In the genomic region with DNA sequence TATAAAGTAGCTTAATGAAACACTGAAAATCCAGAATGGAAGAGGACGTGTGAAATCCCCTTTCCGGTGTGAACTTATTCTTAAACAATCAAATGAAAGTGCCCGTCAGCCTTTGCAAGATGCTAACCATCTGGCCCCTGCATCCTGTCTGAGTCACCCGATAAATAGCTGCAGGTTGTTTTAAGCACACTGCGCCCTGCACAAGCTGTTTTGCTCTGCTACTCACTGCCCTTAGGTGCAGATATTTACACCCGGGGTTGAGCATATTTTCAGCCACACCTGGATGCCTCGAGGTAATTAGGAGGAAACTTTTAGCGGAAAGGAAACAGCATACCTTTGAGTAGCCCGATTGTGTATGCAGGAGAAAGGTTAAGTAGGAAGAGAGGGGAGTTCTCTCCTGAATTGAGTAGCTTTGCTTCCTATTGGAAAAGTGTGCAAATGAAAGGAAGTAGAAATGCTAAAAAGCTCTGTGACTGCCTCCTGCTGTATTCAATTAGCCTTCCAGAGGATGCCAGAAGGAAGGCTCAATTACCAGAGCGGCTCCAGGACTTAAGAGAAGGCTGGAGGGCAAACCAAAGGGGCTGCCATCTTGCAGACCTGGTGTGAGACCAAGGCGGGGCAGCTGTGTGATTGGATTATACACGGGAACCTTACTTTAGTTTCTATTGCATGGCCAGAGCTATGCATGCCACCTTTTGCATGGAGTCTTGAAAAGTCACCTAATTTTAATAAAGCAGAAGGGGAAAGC, we compare ENCODE assay signal across 9 cellular contexts. TPM values are rescaled to one million over a fixed set of nuclear protein-coding genes. Genes with fewer than 3 reads are reported as not detected.
DNase-seq lines count a peak whose midpoint lies in the region; ATAC-seq and TF ChIP-seq lines count a peak whose summit lies in the region.
"Had no signal": no experiment of that assay in that cellular context is flagged by ENCODE, and none has a peak within 500 bp of the region (broad histone marks: within the 10 kb centered on the region; RNA-seq: fewer than 3 reads in every experiment).

No MANE protein-coding gene starts in this region.

- CTCF ChIA-PET in activated CD4-positive, alpha-beta T cell treated with anti-CD3 and anti-CD28 coated beads for 36 hours (lab: Charles Lee), result interaction anchor here (0.9 to 1.0 kb wide), 2 partner anchors 25 to 41 kb away, joined by 4 to 5 read pairs; no protein-coding TSS in a partner anchor

- H3K9me3 Mint-ChIP-seq in activated CD4-positive, alpha-beta T cell treated with anti-CD3 and anti-CD28 coated beads for 36 hours (ENCODE audit: low read depth), result no peaks in the 10 kb centered on the region
- H3K9me3 Mint-ChIP-seq in endodermal cell, result no peaks in the 10 kb centered on the region

- H3K36me3 ChIP-seq in endodermal cell (ENCODE audit: control insufficient read depth, insufficient read depth, low read length) (no peaks in the 10 kb centered on the region), vagina (no peaks in the 10 kb centered on the region), ascending aorta (no peaks in the 10 kb centered on the region)
- H3K36me3 ChIP-seq: ovary had no signal

- POLR2A ChIA-PET in activated CD4-positive, alpha-beta T cell treated with anti-CD3 and anti-CD28 coated beads for 36 hours (lab: Charles Lee), result interaction anchor here (0.5 to 0.7 kb wide), 4 partner anchors 9 to 971 kb away, joined by 3 to 4 read pairs (median 3); no protein-coding TSS in a partner anchor

- H3K27me3 Mint-ChIP-seq in activated CD4-positive, alpha-beta T cell treated with anti-CD3 and anti-CD28 coated beads for 36 hours, result no peaks in the 10 kb centered on the region
- no peaks in the 10 kb centered on the region for H3K27me3 Mint-ChIP-seq in endodermal cell (ENCODE audit: insufficient read depth)

- H3K4me1 Mint-ChIP-seq in activated CD4-positive, alpha-beta T cell treated with anti-CD3 and anti-CD28 coated beads for 36 hours, result peaks cover 9% of the 10 kb centered on the region
- peaks cover 4% of the 10 kb centered on the region for H3K4me1 Mint-ChIP-seq in endodermal cell

- peak; percentile 48 for DNase-seq in activated CD4-positive, alpha-beta T cell treated with anti-CD3 and anti-CD28 coated beads for 36 hours
- no peak for DNase-seq in activated CD4-positive, alpha-beta T cell treated with anti-CD3 and anti-CD28 coated beads for 1 hour
- DNase-seq in NOMO-1 treated with dmso at 0.1 percent for 144 hours (lab: John Stamatoyannopoulos, UW; ENCODE audit: unreplicated experiment), result peak; percentile 45
- DNase-seq in endodermal cell, result peak; percentile 62
- DNase-seq in vagina (ENCODE audit: extremely low spot score in 2 of 2), result peak; percentile 34 to 78
- DNase-seq in ascending aorta (ENCODE audit: low spot score in 2 of 2), result no peak

- H3K4me1 ChIP-seq in endodermal cell (ENCODE audit: control insufficient read depth, insufficient read depth, low read length), result no peaks in the 10 kb centered on the region
- H3K4me1 ChIP-seq in vagina, result peaks cover 7% of the 10 kb centered on the region
- no peaks in the 10 kb centered on the region for H3K4me1 ChIP-seq in ascending aorta

- TF ChIP-seq CTCF in endodermal cell (conservative IDR thresholded peaks at IDR 0.05) (no peak), vagina (IDR thresholded peaks at IDR 0.05) (no peak), ascending aorta (IDR thresholded peaks at IDR 0.05) (no peak)

- H3K9me3 ChIP-seq in endodermal cell (ENCODE audit: control insufficient read depth, low read length), result no peaks in the 10 kb centered on the region
- no peaks in the 10 kb centered on the region for H3K9me3 ChIP-seq in vagina
- no peaks in the 10 kb centered on the region for H3K9me3 ChIP-seq in ascending aorta
- H3K9me3 ChIP-seq: ovary had no signal

- no peak overlapping the region for H3K4me3 Mint-ChIP-seq in activated CD4-positive, alpha-beta T cell treated with anti-CD3 and anti-CD28 coated beads for 36 hours
- no peak overlapping the region for H3K4me3 Mint-ChIP-seq in endodermal cell

- H3K27ac ChIP-seq in endodermal cell (ENCODE audit: low read depth, low read length), result no peak overlapping the region
- peak overlapping the region; percentile 0 for H3K27ac ChIP-seq in vagina
- H3K27ac ChIP-seq in ascending aorta, result no peak overlapping the region

- peak; percentile 87 for ATAC-seq in activated CD4-positive, alpha-beta T cell treated with anti-CD3 and anti-CD28 coated beads for 36 hours
- peak; percentile 89 for ATAC-seq in HG03064 (IDR thresholded peaks at IDR 0.05; ENCODE audit: low read depth, unreplicated experiment)
- ATAC-seq in HG03039 (IDR thresholded peaks at IDR 0.05; ENCODE audit: unreplicated experiment), result no peak

- intact Hi-C loops in activated CD4-positive, alpha-beta T cell treated with anti-CD3 and anti-CD28 coated beads for 36 hours (cut with DNase I, micrococcal nuclease), result no loop called here
- intact Hi-C loops in vagina (cut with DNase I) (no loop called here), ascending aorta (cut with DNase I) (no loop called here)

- no peak overlapping the region for H3K4me3 ChIP-seq in endodermal cell (ENCODE audit: low read length)
- no peak overlapping the region for H3K4me3 ChIP-seq in vagina
- H3K4me3 ChIP-seq in ascending aorta, result no peak overlapping the region
- H3K4me3 ChIP-seq: ovary had no signal

- no peak overlapping the region for H3K27ac Mint-ChIP-seq in activated CD4-positive, alpha-beta T cell treated with anti-CD3 and anti-CD28 coated beads for 36 hours
- H3K27ac Mint-ChIP-seq in endodermal cell, result no peak overlapping the region

- no peak for TF ChIP-seq POLR2A in vagina (IDR thresholded peaks at IDR 0.05)

- H3K27me3 ChIP-seq in endodermal cell (ENCODE audit: control insufficient read depth, insufficient read depth, low read length, poor library complexity, severe bottlenecking), result no peaks in the 10 kb centered on the region
- no peaks in the 10 kb centered on the region for H3K27me3 ChIP-seq in vagina
- no peaks in the 10 kb centered on the region for H3K27me3 ChIP-seq in ascending aorta
- H3K27me3 ChIP-seq: ovary had no signal

- H3K9ac ChIP-seq in endodermal cell (ENCODE audit: extremely low read depth, low read length, poor library complexity, severe bottlenecking), result no peak overlapping the region

- 76 to 80% methylated on average over 12 of the region's 12 CpGs for WGBS in endodermal cell (ENCODE audit: insufficient coverage in 1 of 2, insufficient read length in 1 of 2), 2 experiments

- H3K36me3 Mint-ChIP-seq in activated CD4-positive, alpha-beta T cell treated with anti-CD3 and anti-CD28 coated beads for 36 hours (ENCODE audit: low read depth), result no peaks in the 10 kb centered on the region
- H3K36me3 Mint-ChIP-seq in endodermal cell (ENCODE audit: low read depth), result peaks cover 2% of the 10 kb centered on the region

RNA-seq across cellular contexts. Expression of a gene that starts 42.5 kb away (rescaled TPM):
- 1 to 10 TPM; 1.4 to 1.5 TPM for total RNA-seq in activated CD4-positive, alpha-beta T cell treated with anti-CD3 and anti-CD28 coated beads for 36 hours
- total RNA-seq in endodermal cell, result 10 to 100 TPM; 16.9 to 23.7 TPM
- polyA plus RNA-seq in endodermal cell (2013, experiment 1 of 2), result 9.5 TPM
- polyA plus RNA-seq in endodermal cell (2013, experiment 2 of 2), result 9.9 TPM
- total RNA-seq in vagina, result 25.0 TPM
- total RNA-seq in ascending aorta, result 42.4 TPM

Comparison
In these comparisons a context has a peak if more than half of its experiments do, and no peak if none do; other contexts are left out.
1. DNase-seq: peak in activated CD4-positive, alpha-beta T cell treated with anti-CD3 and anti-CD28 coated beads for 36 hours (single experiment), NOMO-1 treated with dmso at 0.1 percent for 144 hours (single experiment), endodermal cell (single experiment) and vagina (2 of 2); none in activated CD4-positive, alpha-beta T cell treated with anti-CD3 and anti-CD28 coated beads for 1 hour (single experiment) and ascending aorta (0 of 2).
2. RNA of a gene that starts 42.5 kb away (total RNA-seq): 42.4 TPM in ascending aorta (single experiment), 25.0 TPM in vagina (single experiment) and 16.9 to 23.7 TPM in endodermal cell; 1.4 to 1.5 TPM in activated CD4-positive, alpha-beta T cell treated with anti-CD3 and anti-CD28 coated beads for 36 hours; every median in the first group is over 4 times any median in the second.